Comparison of ENCODE assay signal across 8 cellular contexts in genomic region chr4:83212041-83212851, GRCh38.
DNase-seq lines count a peak whose midpoint lies in the region; ATAC-seq and TF ChIP-seq lines count a peak whose summit lies in the region.

No MANE protein-coding gene starts in this region.

- no peak for TF ChIP-seq CTCF in GM13976 (IDR thresholded peaks at IDR 0.05; ENCODE audit: borderline replicate concordance, control extremely low read depth, extremely low read depth, insufficient read depth, missing control alignments)

- ATAC-seq in GM18499 (IDR thresholded peaks at IDR 0.05; ENCODE audit: insufficient read depth, unreplicated experiment) (peak; percentile 74), GM21723 (IDR thresholded peaks at IDR 0.05; ENCODE audit: unreplicated experiment) (peak; percentile 89)

- in situ Hi-C loops in GM13976 (cut with MboI; ENCODE audit: low sequenced_read_pairs, unreplicated experiment): no loop called here

- DNase-seq in NCI-H146 (lab: John Stamatoyannopoulos, UW): peak; percentile 60
- peak; percentile 44 for DNase-seq in activated effector memory CD4-positive, alpha-beta T cell treated with Interleukin-2 at 50 U/mL for 16 hours
- DNase-seq in stimulated activated CD4-positive, alpha-beta T cell treated with anti-CD3 and anti-CD28 coated beads, Interleukin-4, amount 100 ng/mL, for 24 hours: peak; percentile 44
- DNase-seq in NCI-H82 treated with DMSO at 0.1 percent for 48 hours (lab: John Stamatoyannopoulos, UW; ENCODE audit: unreplicated experiment): no peak
- no peak for DNase-seq in inferior parietal cortex (ENCODE audit: extremely low spot score)
- DNase-seq in GM13976 (ENCODE audit: low spot score): no peak

Comparison
In these comparisons a context has a peak if more than half of its experiments do, and no peak if none do; other contexts are left out.
1. DNase-seq: peak in NCI-H146 (single experiment), activated effector memory CD4-positive, alpha-beta T cell treated with Interleukin-2 at 50 U/mL for 16 hours (single experiment) and stimulated activated CD4-positive, alpha-beta T cell treated with anti-CD3 and anti-CD28 coated beads, Interleukin-4, amount 100 ng/mL, for 24 hours (single experiment); none in NCI-H82 treated with DMSO at 0.1 percent for 48 hours (single experiment), inferior parietal cortex (single experiment) and GM13976 (single experiment).